In the genomic region with DNA sequence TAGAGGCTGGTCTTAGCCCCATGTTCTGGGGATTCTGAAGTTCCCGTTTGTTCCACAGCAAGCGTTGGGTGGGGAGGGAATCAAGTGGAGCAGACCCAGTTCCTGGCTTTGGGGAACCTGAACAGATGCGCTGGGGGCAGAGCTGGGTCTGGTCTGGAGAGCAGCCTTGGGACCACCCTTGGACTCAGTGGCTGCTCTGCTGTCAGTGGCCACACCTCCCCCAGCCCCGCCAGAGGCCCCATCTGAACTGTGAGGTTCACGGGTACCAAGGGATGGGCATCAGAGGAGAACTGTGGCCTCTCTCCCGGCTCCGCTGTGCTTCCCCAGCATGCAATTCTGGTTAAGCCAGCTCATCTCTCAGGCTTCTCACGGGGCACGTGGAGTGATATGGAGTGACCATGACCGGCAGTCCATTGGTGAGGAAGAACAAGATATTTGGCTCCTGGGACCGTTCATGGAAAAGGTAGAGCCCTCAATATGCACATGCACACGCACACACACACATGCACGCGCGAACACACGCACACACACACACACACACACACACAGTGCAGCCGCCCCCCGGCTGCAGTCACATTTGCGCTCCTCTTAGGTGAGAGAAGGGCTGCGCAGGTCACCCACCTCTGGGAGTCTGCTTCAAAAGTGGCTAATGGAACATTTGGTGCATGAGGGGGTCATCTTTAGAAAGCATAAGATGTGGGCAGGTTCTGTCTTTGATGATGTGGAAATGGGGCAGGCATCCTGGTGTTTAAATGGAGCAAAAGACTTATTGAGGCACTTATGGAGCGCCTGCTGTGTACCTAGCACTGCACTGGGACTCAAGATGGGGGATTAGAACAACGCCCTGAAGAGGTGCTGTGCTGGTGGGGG, we compare ENCODE assay signal across 21 cellular contexts. TPM values are rescaled to one million over a fixed set of nuclear protein-coding genes. Genes with fewer than 3 reads are reported as not detected.
DNase-seq lines count a peak whose midpoint lies in the region; TF ChIP-seq lines count a peak whose summit lies in the region.
"Had no signal": no experiment of that assay in that cellular context is flagged by ENCODE, and none has a peak within 500 bp of the region (broad histone marks: within the 10 kb centered on the region; RNA-seq: fewer than 3 reads in every experiment).

No MANE protein-coding gene starts in this region.

- H3K79me2 ChIP-seq in GM23248 (ENCODE audit: insufficient read depth): no peaks in the 10 kb centered on the region

- no peaks in the 10 kb centered on the region for H3K36me3 ChIP-seq in GM23248 (ENCODE audit: low read depth)

- no peaks in the 10 kb centered on the region for H3K4me1 ChIP-seq in GM23248 (ENCODE audit: insufficient read depth)

- POLR2A ChIA-PET in activated CD4-positive, alpha-beta T cell treated with anti-CD3 and anti-CD28 coated beads, Interleukin-2, amount 10 ng/mL, durations not matched to agents 7 days and 5 days (lab: Charles Lee): no interaction called here

- no peaks in the 10 kb centered on the region for H3K9me2 ChIP-seq in GM23248 (ENCODE audit: insufficient read depth)

- TF ChIP-seq CTCF in progenitor cell of endocrine pancreas (IDR thresholded peaks at IDR 0.05; ENCODE audit: unreplicated experiment): no peak
- TF ChIP-seq CTCF in HFFc6 (IDR thresholded peaks at IDR 0.05): no peak

- H3K27me3 ChIP-seq in GM23248 (replicated peaks; ENCODE audit: insufficient read depth): peaks cover 36% of the 10 kb centered on the region

- no peak overlapping the region for H2AFZ ChIP-seq in GM23248
- H2AFZ ChIP-seq: PC-9 had no signal

- no peak for DNase-seq in activated CD4-positive, alpha-beta T cell treated with anti-CD3 and anti-CD28 coated beads, Interleukin-2, amount 10 ng/mL, durations not matched to agents 7 days and 5 days
- DNase-seq in activated CD4-positive, alpha-beta T cell treated with anti-CD3 and anti-CD28 coated beads for 4 hours: no peak
- DNase-seq in AG20443 (ENCODE audit: low spot score) (peak; percentile 7), progenitor cell of endocrine pancreas (ENCODE audit: low spot score, unreplicated experiment) (peak; percentile 5), posterior vena cava (ENCODE audit: low spot score) (no peak), GM23248 (no peak), HFFc6 (no peak)
- DNase-seq: 8988T, Calu3, DMS79 treated with DMSO at 0.1 percent for 48 hours, H9, Kasumi-1, NCI-H1417, NCI-H1930, NCI-H2171, NCI-H446 treated with DMSO at 0.1 percent for 48 hours, NCI-H774, PC-9, SHP77 had no signal

- no peaks in the 10 kb centered on the region for H3K36me3 Mint-ChIP-seq in activated CD4-positive, alpha-beta T cell treated with anti-CD3 and anti-CD28 coated beads, Interleukin-2, amount 10 ng/mL, durations not matched to agents 7 days and 5 days (ENCODE audit: low read depth)
- H3K36me3 Mint-ChIP-seq in progenitor cell of endocrine pancreas (ENCODE audit: insufficient read depth) (no peaks in the 10 kb centered on the region), HFFc6 (ENCODE audit: low read depth) (no peaks in the 10 kb centered on the region)
- H3K36me3 Mint-ChIP-seq: CD14-positive monocyte had no signal

- H3K9me3 ChIP-seq in GM23248 (ENCODE audit: low read depth): no peaks in the 10 kb centered on the region

- no peak overlapping the region for H3K4me3 Mint-ChIP-seq in activated CD4-positive, alpha-beta T cell treated with anti-CD3 and anti-CD28 coated beads, Interleukin-2, amount 10 ng/mL, durations not matched to agents 7 days and 5 days
- H3K4me3 Mint-ChIP-seq in progenitor cell of endocrine pancreas (ENCODE audit: low read depth) (no peak overlapping the region), HFFc6 (no peak overlapping the region)
- H3K4me3 Mint-ChIP-seq: CD14-positive monocyte, H9 had no signal

- no peak overlapping the region for H3K9ac ChIP-seq in GM23248

- in situ Hi-C loops in GM23248 (cut with MboI): no loop called here

- H3F3A ChIP-seq in GM23248 (ENCODE audit: insufficient read depth): no peaks in the 10 kb centered on the region

- WGBS in GM23248 (ENCODE audit: low coverage in 1 of 2, low lambda C conversion rate in 2 of 2, missing lambda C conversion rate in 2 of 2), 2 experiments: 60 to 63% methylated on average over 22 of the region's 22 CpGs

- H4K20me1 ChIP-seq in GM23248 (ENCODE audit: insufficient read depth): no peaks in the 10 kb centered on the region

- H3K27me3 Mint-ChIP-seq in activated CD4-positive, alpha-beta T cell treated with anti-CD3 and anti-CD28 coated beads, Interleukin-2, amount 10 ng/mL, durations not matched to agents 7 days and 5 days: peaks cover 28% of the 10 kb centered on the region
- peaks cover 70% of the 10 kb centered on the region for H3K27me3 Mint-ChIP-seq in progenitor cell of endocrine pancreas
- peaks cover 36% of the 10 kb centered on the region for H3K27me3 Mint-ChIP-seq in HFFc6 (ENCODE audit: insufficient read depth)

- no peaks in the 10 kb centered on the region for H3K9me3 Mint-ChIP-seq in activated CD4-positive, alpha-beta T cell treated with anti-CD3 and anti-CD28 coated beads, Interleukin-2, amount 10 ng/mL, durations not matched to agents 7 days and 5 days
- H3K9me3 Mint-ChIP-seq in progenitor cell of endocrine pancreas (ENCODE audit: low read depth): no peaks in the 10 kb centered on the region
- no peaks in the 10 kb centered on the region for H3K9me3 Mint-ChIP-seq in HFFc6
- H3K9me3 Mint-ChIP-seq: H9 had no signal

- peak overlapping the region; percentile 46 for H3K27ac Mint-ChIP-seq in activated CD4-positive, alpha-beta T cell treated with anti-CD3 and anti-CD28 coated beads, Interleukin-2, amount 10 ng/mL, durations not matched to agents 7 days and 5 days
- no peak overlapping the region for H3K27ac Mint-ChIP-seq in progenitor cell of endocrine pancreas
- no peak overlapping the region for H3K27ac Mint-ChIP-seq in HFFc6
- H3K27ac Mint-ChIP-seq: CD14-positive monocyte, H9 had no signal

- H3K27ac ChIP-seq in cingulate gyrus (ENCODE audit: low read depth, low read length) (peak overlapping the region; percentile 19), GM23248 (no peak overlapping the region)
- H3K27ac ChIP-seq: PC-9 had no signal

- intact Hi-C loops in posterior vena cava (cut with DNase I): no loop called here

- no peak overlapping the region for H3K4me3 ChIP-seq in GM23248
- H3K4me3 ChIP-seq: PC-9 had no signal

- CTCF ChIA-PET in activated CD4-positive, alpha-beta T cell treated with anti-CD3 and anti-CD28 coated beads, Interleukin-2, amount 10 ng/mL, durations not matched to agents 7 days and 5 days (lab: Charles Lee): no interaction called here

- H3K4me1 Mint-ChIP-seq in activated CD4-positive, alpha-beta T cell treated with anti-CD3 and anti-CD28 coated beads, Interleukin-2, amount 10 ng/mL, durations not matched to agents 7 days and 5 days: peaks cover 1% of the 10 kb centered on the region
- H3K4me1 Mint-ChIP-seq in progenitor cell of endocrine pancreas (ENCODE audit: low read depth): no peaks in the 10 kb centered on the region
- H3K4me1 Mint-ChIP-seq in HFFc6 (ENCODE audit: low read depth): no peaks in the 10 kb centered on the region
- H3K4me1 Mint-ChIP-seq: CD14-positive monocyte had no signal

- H3K4me2 ChIP-seq in GM23248 (ENCODE audit: unreplicated experiment): no peak overlapping the region
- H3K4me2 ChIP-seq: PC-9 had no signal

RNA-seq across cellular contexts. Expression of a gene that starts 6.0 kb away (rescaled TPM):
- total RNA-seq in activated CD4-positive, alpha-beta T cell treated with anti-CD3 and anti-CD28 coated beads, Interleukin-2, amount 10 ng/mL, durations not matched to agents 7 days and 5 days: 10 to 100 TPM; 26.2 to 29.5 TPM
- total RNA-seq in progenitor cell of endocrine pancreas (101 and 109 TPM in 2 replicates), posterior vena cava (100 to 1,000 TPM; 116 to 141 TPM)
- total RNA-seq in GM23248 (2014; rRNA removed; shearing (Covaris generic)): 14.3 and 16.8 TPM in 2 replicates
- 68.1 and 71.1 TPM in 2 replicates for polyA plus RNA-seq in GM23248 (2016; fragmentation: Nextera tagmentation; extraction: Ambion mirVana)
- total RNA-seq in HFFc6 (2021; fragmentation: NEBNext Ultra II Directional; extraction: Animal tissue kit (Norgen Biotek cat#: 25700)): 100 to 1,000 TPM; 118 to 150 (median 140) TPM

Comparison
In these comparisons a context has a peak if more than half of its experiments do, and no peak if none do; other contexts are left out.
1. DNase-seq: peak in AG20443 (single experiment) and progenitor cell of endocrine pancreas (single experiment); none in activated CD4-positive, alpha-beta T cell treated with anti-CD3 and anti-CD28 coated beads, Interleukin-2, amount 10 ng/mL, durations not matched to agents 7 days and 5 days (single experiment), activated CD4-positive, alpha-beta T cell treated with anti-CD3 and anti-CD28 coated beads for 4 hours (0 of 2), posterior vena cava (single experiment), GM23248 (single experiment) and HFFc6 (single experiment).